ENCODE assay signal across 8 cellular contexts in genomic region chr14:104752735-104753527, GRCh38. TPM values are rescaled to one million over a fixed set of nuclear protein-coding genes. Genes with fewer than 3 reads are reported as not detected.
DNase-seq lines count a peak whose midpoint lies in the region; ATAC-seq and TF ChIP-seq lines count a peak whose summit lies in the region.

TSS of gene SIVA1 (plus strand) at chr14:104753147. CDS start at chr14:104753202, 55 bp downstream.

- H2AFZ ChIP-seq in ACC112 (ENCODE audit: low read length, unreplicated experiment) = peak within 1 kb of the TSS; percentile 88

- H3K36me3 ChIP-seq in ACC112 (ENCODE audit: insufficient read depth, low read length) = no peaks in the 10 kb centered on the region; the same call in 1 of the 2 replicates
- peaks cover 4% of the 10 kb centered on the region for H3K36me3 ChIP-seq in breast epithelium
- H3K36me3 ChIP-seq in iPS-18a (ENCODE audit: control insufficient read depth, low read depth, low read length) = peaks cover 27% of the 10 kb centered on the region
- H3K36me3 ChIP-seq in skeletal muscle satellite cell (ENCODE audit: insufficient read depth, low read length) = peaks cover 29% of the 10 kb centered on the region

- H3K9ac ChIP-seq in iPS-18a (ENCODE audit: low read length) = peak within 1 kb of the TSS; percentile 75
- peak within 1 kb of the TSS; percentile 98 for H3K9ac ChIP-seq in skeletal muscle satellite cell (ENCODE audit: low read depth, low read length)

- TF ChIP-seq CTCF in VCaP (conservative IDR thresholded peaks at IDR 0.05) (no peak), breast epithelium (IDR thresholded peaks at IDR 0.05) (no peak)

- H3K27ac ChIP-seq in ACC112 (ENCODE audit: low read depth, low read length) = peak within 1 kb of the TSS; percentile 79
- H3K27ac ChIP-seq in VCaP = peak within 1 kb of the TSS; percentile 85
- H3K27ac ChIP-seq in breast epithelium = peak within 1 kb of the TSS; percentile 89 to 91
- peak within 1 kb of the TSS; percentile 75 for H3K27ac ChIP-seq in iPS-18a (ENCODE audit: low read length)

- ATAC-seq in GM18870 (IDR thresholded peaks at IDR 0.05; ENCODE audit: unreplicated experiment) (peak; percentile 83), HG03135 (IDR thresholded peaks at IDR 0.05; ENCODE audit: unreplicated experiment) (peak; percentile 92)

- peak; percentile 92 for DNase-seq in NCI-H2196 treated with DMSO at 0.1 percent for 48 hours (lab: John Stamatoyannopoulos, UW; ENCODE audit: unreplicated experiment)
- DNase-seq in breast epithelium (ENCODE audit: low spot score in 2 of 2) = peak; percentile 99

- peak within 1 kb of the TSS; percentile 96 for H3K4me2 ChIP-seq in skeletal muscle satellite cell (ENCODE audit: low read length)

- peak; percentile 81 for TF ChIP-seq POLR2A in breast epithelium (IDR thresholded peaks at IDR 0.05)

- peaks cover 48% of the 10 kb centered on the region for H3K79me2 ChIP-seq in ACC112 (ENCODE audit: control insufficient read depth, insufficient read depth, low read length, unreplicated experiment)

- H3K9me3 ChIP-seq in breast epithelium = no peaks in the 10 kb centered on the region
- H3K9me3 ChIP-seq in iPS-18a (ENCODE audit: control insufficient read depth, low read depth, low read length) = no peaks in the 10 kb centered on the region
- H3K9me3 ChIP-seq in skeletal muscle satellite cell (replicated peaks; ENCODE audit: low read length) = no peaks in the 10 kb centered on the region

- H3K27me3 ChIP-seq in ACC112 (ENCODE audit: insufficient read depth, low read length) (no peaks in the 10 kb centered on the region), breast epithelium (no peaks in the 10 kb centered on the region), iPS-18a (ENCODE audit: control insufficient read depth, insufficient read depth, low read length) (no peaks in the 10 kb centered on the region), skeletal muscle satellite cell (ENCODE audit: control insufficient read depth, insufficient read depth, low read length) (no peaks in the 10 kb centered on the region)

- intact Hi-C loops in breast epithelium (cut with DNase I; ENCODE audit: low total_unique reads) = no loop called here

- H3K4me3 ChIP-seq in ACC112 (ENCODE audit: low read depth, low read length) (peak within 1 kb of the TSS; percentile 100), breast epithelium (peak within 1 kb of the TSS; percentile 87 to 98 (median 97)), iPS-18a (ENCODE audit: low read length) (peak within 1 kb of the TSS; percentile 89), skeletal muscle satellite cell (ENCODE audit: low read length) (peak within 1 kb of the TSS; percentile 99)

- H3K4me1 ChIP-seq in ACC112 (ENCODE audit: control insufficient read depth, insufficient read depth, low read length, unreplicated experiment) = peaks cover 25% of the 10 kb centered on the region
- H3K4me1 ChIP-seq in breast epithelium = peaks cover 3 to 9% of the 10 kb centered on the region in 2 donors
- peaks cover 13% of the 10 kb centered on the region for H3K4me1 ChIP-seq in iPS-18a (ENCODE audit: control insufficient read depth, low read depth, low read length)
- H3K4me1 ChIP-seq in skeletal muscle satellite cell (ENCODE audit: control insufficient read depth, insufficient read depth, low read length) = peaks cover 36% of the 10 kb centered on the region

RNA-seq across cellular contexts. Expression of gene SIVA1, which starts in this region (rescaled TPM):
- 100 to 1,000 TPM; 181 to 225 (median 223) TPM for total RNA-seq in breast epithelium
- total RNA-seq in skeletal muscle satellite cell (2012; rRNA removed) = 122 and 180 TPM in 2 replicates

Comparison
In these comparisons a context has a peak if more than half of its experiments do, and no peak if none do; other contexts are left out.
1. Peak in every context shown above with its lines: DNase-seq, ATAC-seq, H3K4me3 ChIP-seq and H3K27ac ChIP-seq.